9 cellular contexts compared by ENCODE assay signal in the genomic region with DNA sequence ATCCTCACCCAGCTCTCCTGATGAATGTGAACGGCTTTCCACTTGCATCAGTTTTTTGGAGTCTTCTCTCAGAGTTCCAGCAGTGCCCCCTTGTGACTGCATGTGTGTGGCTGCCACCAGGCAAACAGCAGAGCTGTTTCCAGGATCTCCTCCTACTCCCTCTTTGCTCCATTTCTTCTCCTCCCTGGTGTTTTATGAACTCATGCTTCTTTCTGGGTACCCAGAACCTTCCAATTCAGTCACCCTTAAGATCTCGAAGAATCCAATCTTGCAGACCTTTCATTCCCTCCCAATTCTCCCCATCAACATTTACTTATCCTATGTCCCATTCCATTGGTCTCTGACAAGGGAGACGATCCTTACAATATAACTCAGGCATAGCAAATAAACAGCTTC. TPM values are rescaled to one million over a fixed set of nuclear protein-coding genes. Genes with fewer than 3 reads are reported as not detected.
DNase-seq lines count a peak whose midpoint lies in the region; ATAC-seq and TF ChIP-seq lines count a peak whose summit lies in the region.
"Had no signal": no experiment of that assay in that cellular context is flagged by ENCODE, and none has a peak within 500 bp of the region (broad histone marks: within the 10 kb centered on the region; RNA-seq: fewer than 3 reads in every experiment).

No MANE protein-coding gene starts in this region.

- no peak overlapping the region for H3K4me3 ChIP-seq in heart right ventricle

- ATAC-seq in activated naive CD8-positive, alpha-beta T cell treated with anti-CD3 and anti-CD28 coated beads, Interleukin-2, amount 10 ng/mL, durations not matched to agents 7 days and 5 days (ENCODE audit: low read depth): no peak
- peak in 7 of 8 donors; percentile 61 to 81 (median 76) for ATAC-seq in heart right ventricle
- no peak for ATAC-seq in HG03378 (IDR thresholded peaks at IDR 0.05; ENCODE audit: unreplicated experiment)

- intact Hi-C loops in CD14-positive monocyte (cut with micrococcal nuclease): no loop called here
- intact Hi-C loops in heart right ventricle (cut with DNase I): loop anchor here in 9 of 10 donors (1.0 to 10.0 kb wide), 5 partner anchors 131 to 699 kb away; no protein-coding TSS in a partner anchor

- H3K27ac Mint-ChIP-seq in CD14-positive monocyte: no peak overlapping the region
- H3K27ac Mint-ChIP-seq in activated naive CD8-positive, alpha-beta T cell treated with anti-CD3 and anti-CD28 coated beads, Interleukin-2, amount 10 ng/mL, durations not matched to agents 7 days and 5 days: no peak overlapping the region

- H3K27me3 ChIP-seq in heart right ventricle: peaks cover 0 to 68% (median 0%) of the 10 kb centered on the region in 7 donors

- 44 to 46% methylated on average over 3 of the region's 3 CpGs for WGBS in heart right ventricle, 2 donors

- H3K4me1 Mint-ChIP-seq in CD14-positive monocyte: peaks cover 9% of the 10 kb centered on the region
- H3K4me1 Mint-ChIP-seq in activated naive CD8-positive, alpha-beta T cell treated with anti-CD3 and anti-CD28 coated beads, Interleukin-2, amount 10 ng/mL, durations not matched to agents 7 days and 5 days: peaks cover 6% of the 10 kb centered on the region

- no peak overlapping the region for H3K27ac ChIP-seq in heart right ventricle

- no peaks in the 10 kb centered on the region for H3K36me3 Mint-ChIP-seq in CD14-positive monocyte
- H3K36me3 Mint-ChIP-seq in activated naive CD8-positive, alpha-beta T cell treated with anti-CD3 and anti-CD28 coated beads, Interleukin-2, amount 10 ng/mL, durations not matched to agents 7 days and 5 days: no peaks in the 10 kb centered on the region
- H3K36me3 Mint-ChIP-seq: naive B cell had no signal

- no peaks in the 10 kb centered on the region for H3K36me3 ChIP-seq in heart right ventricle

- peaks cover 2 to 17% (median 13%) of the 10 kb centered on the region in 7 donors for H3K9me3 Mint-ChIP-seq in CD14-positive monocyte
- H3K9me3 Mint-ChIP-seq in activated naive CD8-positive, alpha-beta T cell treated with anti-CD3 and anti-CD28 coated beads, Interleukin-2, amount 10 ng/mL, durations not matched to agents 7 days and 5 days: no peaks in the 10 kb centered on the region

- H3K9me3 ChIP-seq in heart right ventricle: no peaks in the 10 kb centered on the region

- TF ChIP-seq CTCF in CD14-positive monocyte (IDR thresholded peaks at IDR 0.05): peak; percentile 44
- peak; percentile 23 to 74 (median 62) for TF ChIP-seq CTCF in heart right ventricle (IDR thresholded peaks at IDR 0.05)

- H3K4me1 ChIP-seq in heart right ventricle: peaks cover 0 to 21% (median 0%) of the 10 kb centered on the region in 9 donors

- POLR2A ChIA-PET in activated naive CD8-positive, alpha-beta T cell treated with anti-CD3 and anti-CD28 coated beads, Interleukin-2, amount 10 ng/mL, durations not matched to agents 7 days and 5 days (lab: Charles Lee): interaction anchor here (0.7 to 1.2 kb wide), 2 partner anchors 89 to 139 kb away, joined by 3 read pairs; a partner anchor contains a TSS

- no peak overlapping the region for H3K4me3 Mint-ChIP-seq in CD14-positive monocyte
- H3K4me3 Mint-ChIP-seq in activated naive CD8-positive, alpha-beta T cell treated with anti-CD3 and anti-CD28 coated beads, Interleukin-2, amount 10 ng/mL, durations not matched to agents 7 days and 5 days: no peak overlapping the region
- H3K4me3 Mint-ChIP-seq: naive B cell had no signal

- DNase-seq in CD14-positive monocyte (ENCODE audit: low spot score): no peak
- DNase-seq in GOT3 (lab: John Stamatoyannopoulos, UW): peak; percentile 30
- peak; percentile 15 for DNase-seq in NCI-H748 treated with DMSO at 0.1 percent for 48 hours (lab: John Stamatoyannopoulos, UW)
- peak; percentile 28 for DNase-seq in activated naive CD8-positive, alpha-beta T cell treated with anti-CD3 and anti-CD28 coated beads, Interleukin-2, amount 10 ng/mL, durations not matched to agents 7 days and 5 days
- DNase-seq in heart right ventricle: peak; percentile 41 to 55
- peak; percentile 38 for DNase-seq in retina
- DNase-seq in GM19240 (ENCODE audit: insufficient read length, low spot score): no peak
- DNase-seq: naive B cell had no signal

- peaks cover 0 to 16% (median 0%) of the 10 kb centered on the region in 3 donors for H3K27me3 Mint-ChIP-seq in CD14-positive monocyte (ENCODE audit: low read depth in 3 of 3)
- no peaks in the 10 kb centered on the region for H3K27me3 Mint-ChIP-seq in activated naive CD8-positive, alpha-beta T cell treated with anti-CD3 and anti-CD28 coated beads, Interleukin-2, amount 10 ng/mL, durations not matched to agents 7 days and 5 days

RNA-seq across cellular contexts. Expression of a gene that starts 6.8 kb away (rescaled TPM):
- polyA plus RNA-seq in CD14-positive monocyte (1 to 10 TPM; 1.6 to 1.9 TPM), heart right ventricle (1 to 10 TPM in 1 of 2 donors, under 1 TPM in 1; 0.59 to 3.1 TPM)
- total RNA-seq in activated naive CD8-positive, alpha-beta T cell treated with anti-CD3 and anti-CD28 coated beads, Interleukin-2, amount 10 ng/mL, durations not matched to agents 7 days and 5 days: 1 to 10 TPM; 6.2 TPM
- total RNA-seq in heart right ventricle: 1 to 10 TPM; 3.3 to 7.2 (median 4.6) TPM

RNA-seq across cellular contexts. Expression of a gene that starts 42.8 kb away (rescaled TPM):
- polyA plus RNA-seq in CD14-positive monocyte: 10 to 100 TPM; 30.8 to 38.1 TPM
- total RNA-seq in activated naive CD8-positive, alpha-beta T cell treated with anti-CD3 and anti-CD28 coated beads, Interleukin-2, amount 10 ng/mL, durations not matched to agents 7 days and 5 days: 10 to 100 TPM; 13.4 to 18.3 TPM
- total RNA-seq in heart right ventricle: 10 to 100 TPM; 16.9 to 28.9 (median 20.9) TPM
- polyA plus RNA-seq in heart right ventricle: 10 to 100 TPM in 1 of 2 donors, 1 to 10 TPM in 1; 5.1 to 19.6 TPM

Comparison
In these comparisons a context has a peak if more than half of its experiments do, and no peak if none do; other contexts are left out.
1. DNase-seq: peak in GOT3 (single experiment), NCI-H748 treated with DMSO at 0.1 percent for 48 hours (single experiment), activated naive CD8-positive, alpha-beta T cell treated with anti-CD3 and anti-CD28 coated beads, Interleukin-2, amount 10 ng/mL, durations not matched to agents 7 days and 5 days (single experiment), heart right ventricle (2 of 2) and retina (single experiment); none in CD14-positive monocyte (single experiment) and GM19240 (single experiment).
2. ATAC-seq: peak in heart right ventricle (7 of 8); none in activated naive CD8-positive, alpha-beta T cell treated with anti-CD3 and anti-CD28 coated beads, Interleukin-2, amount 10 ng/mL, durations not matched to agents 7 days and 5 days (single experiment) and HG03378 (single experiment).
3. intact Hi-C loops: an anchor here in heart right ventricle (1.0 to 10.0 kb wide); none called in CD14-positive monocyte.